Comparison of ENCODE assay signal across 13 cellular contexts in genomic region chr7:13980474-13980873, GRCh38. TPM values are rescaled to one million over a fixed set of nuclear protein-coding genes. Genes with fewer than 3 reads are reported as not detected.
DNase-seq lines count a peak whose midpoint lies in the region; ATAC-seq, FAIRE-seq and TF ChIP-seq lines count a peak whose summit lies in the region.
"Had no signal": no experiment of that assay in that cellular context is flagged by ENCODE, and none has a peak within 500 bp of the region (broad histone marks: within the 10 kb centered on the region; RNA-seq: fewer than 3 reads in every experiment).

No MANE protein-coding gene starts in this region.

- H3K9me3 ChIP-seq in OCI-LY1 (ENCODE audit: low read length) (no peaks in the 10 kb centered on the region), endodermal cell (ENCODE audit: control insufficient read depth, low read length) (no peaks in the 10 kb centered on the region)
- H3K9me3 ChIP-seq: gastrocnemius medialis, uterus had no signal

- H3K9ac ChIP-seq in OCI-LY1 (ENCODE audit: low read length) (no peak overlapping the region), endodermal cell (ENCODE audit: extremely low read depth, low read length, poor library complexity, severe bottlenecking) (no peak overlapping the region)
- H3K9ac ChIP-seq: KMS-11 had no signal

- H3K4me3 Mint-ChIP-seq in endodermal cell (no peak overlapping the region), nephron (peak overlapping the region in 2 of 3 experiments; percentile 3 to 22)
- H3K4me3 Mint-ChIP-seq: activated naive CD8-positive, alpha-beta T cell treated with anti-CD3 and anti-CD28 coated beads, Interleukin-2, amount 10 ng/mL, durations not matched to agents 7 days and 5 days had no signal

- H3K4me3 ChIP-seq in OCI-LY1 (ENCODE audit: low read depth, low read length, poor library complexity, severe bottlenecking) = no peak overlapping the region
- no peak overlapping the region for H3K4me3 ChIP-seq in endodermal cell (ENCODE audit: low read length)
- H3K4me3 ChIP-seq: gastrocnemius medialis, uterus had no signal

- no peaks in the 10 kb centered on the region for H3K36me3 ChIP-seq in OCI-LY1 (ENCODE audit: insufficient read depth, low read length)
- H3K36me3 ChIP-seq in endodermal cell (ENCODE audit: control insufficient read depth, insufficient read depth, low read length) = no peaks in the 10 kb centered on the region
- H3K36me3 ChIP-seq: gastrocnemius medialis, uterus had no signal

- no peaks in the 10 kb centered on the region for H4K20me1 ChIP-seq in OCI-LY1 (ENCODE audit: insufficient read depth, low read length)

- peaks cover 12% of the 10 kb centered on the region for H3K36me3 Mint-ChIP-seq in endodermal cell (ENCODE audit: low read depth)
- H3K36me3 Mint-ChIP-seq in nephron (ENCODE audit: low read depth) = peaks cover 9% of the 10 kb centered on the region
- H3K36me3 Mint-ChIP-seq: activated naive CD8-positive, alpha-beta T cell treated with anti-CD3 and anti-CD28 coated beads, Interleukin-2, amount 10 ng/mL, durations not matched to agents 7 days and 5 days had no signal

- DNase-seq in ACHN (peak; percentile 14), endodermal cell (no peak), pons (ENCODE audit: low spot score) (no peak), GM12891 (ENCODE audit: insufficient read length, low spot score) (no peak)
- DNase-seq in stimulated activated CD4-positive, alpha-beta T cell treated with anti-CD3 and anti-CD28 coated beads, Interleukin-12 subunit alpha, Interleukin-12 subunit beta, amount 100 ng/mL, for 4 hours = no peak
- DNase-seq: activated naive CD8-positive, alpha-beta T cell treated with anti-CD3 and anti-CD28 coated beads, Interleukin-2, amount 10 ng/mL, durations not matched to agents 7 days and 5 days; NCI-H1694 had no signal

- no peak for ATAC-seq in GM18907 (IDR thresholded peaks at IDR 0.05; ENCODE audit: unreplicated experiment)

- H3K79me2 ChIP-seq in OCI-LY1 (ENCODE audit: insufficient read depth, low read length) = no peaks in the 10 kb centered on the region

- no peak for TF ChIP-seq POLR2A in GM12891 (IDR thresholded peaks at IDR 0.05; ENCODE audit: low read depth, low read length)

- H3K9me2 ChIP-seq in OCI-LY1 (ENCODE audit: low read depth, low read length) = no peaks in the 10 kb centered on the region

- no peaks in the 10 kb centered on the region for H3F3A ChIP-seq in OCI-LY1 (ENCODE audit: insufficient read depth, low read length)

- FAIRE-seq in GM12891 (lab: Jason Lieb, UNC) = no peak

- H3K27me3 ChIP-seq in OCI-LY1 (ENCODE audit: insufficient read depth, low read length) = no peaks in the 10 kb centered on the region
- no peaks in the 10 kb centered on the region for H3K27me3 ChIP-seq in endodermal cell (ENCODE audit: control insufficient read depth, insufficient read depth, low read length, poor library complexity, severe bottlenecking)
- H3K27me3 ChIP-seq: uterus had no signal

- H3K4me1 ChIP-seq in OCI-LY1 (ENCODE audit: insufficient read depth, low read length, severe bottlenecking) (peaks cover 93% of the 10 kb centered on the region), endodermal cell (ENCODE audit: control insufficient read depth, insufficient read depth, low read length) (no peaks in the 10 kb centered on the region)
- H3K4me1 ChIP-seq: gastrocnemius medialis, uterus had no signal

- H3K27ac Mint-ChIP-seq in endodermal cell (peak overlapping the region; percentile 25), nephron (peak overlapping the region; percentile 32 to 69 (median 56))
- H3K27ac Mint-ChIP-seq: activated naive CD8-positive, alpha-beta T cell treated with anti-CD3 and anti-CD28 coated beads, Interleukin-2, amount 10 ng/mL, durations not matched to agents 7 days and 5 days had no signal

- TF ChIP-seq CTCF in OCI-LY1 (IDR thresholded peaks at IDR 0.05; ENCODE audit: low read length) = no peak
- no peak for TF ChIP-seq CTCF in endodermal cell (conservative IDR thresholded peaks at IDR 0.05)
- TF ChIP-seq CTCF in nephron (IDR thresholded peaks at IDR 0.05; ENCODE audit: unreplicated experiment in 3 of 3) = no peak

- no peaks in the 10 kb centered on the region for H3K9me3 Mint-ChIP-seq in endodermal cell
- no peaks in the 10 kb centered on the region for H3K9me3 Mint-ChIP-seq in nephron

- no peak overlapping the region for H3K27ac ChIP-seq in OCI-LY1 (ENCODE audit: low read depth, low read length, poor library complexity, severe bottlenecking)
- no peak overlapping the region for H3K27ac ChIP-seq in endodermal cell (ENCODE audit: low read depth, low read length)
- H3K27ac ChIP-seq: gastrocnemius medialis, KMS-11 had no signal

- H2AFZ ChIP-seq in OCI-LY1 (ENCODE audit: low read length) = no peak overlapping the region

- H3K4me1 Mint-ChIP-seq in endodermal cell = peaks cover 38% of the 10 kb centered on the region
- H3K4me1 Mint-ChIP-seq in nephron = peaks cover 24% of the 10 kb centered on the region
- H3K4me1 Mint-ChIP-seq: activated naive CD8-positive, alpha-beta T cell treated with anti-CD3 and anti-CD28 coated beads, Interleukin-2, amount 10 ng/mL, durations not matched to agents 7 days and 5 days had no signal

- in situ Hi-C loops in ACHN (cut with HindIII; ENCODE audit: low pct_ligation_motif_present, low pct_unique_long_range_greater_than_20kb, low sequenced_read_pairs) = no loop called here

- 0 out of 2 replicates have a peak overlapping the region, but pooled peaks have one; percentile 11 for H3K4me2 ChIP-seq in OCI-LY1 (ENCODE audit: low read length)
- H3K4me2 ChIP-seq: KMS-11 had no signal

- H3K27me3 Mint-ChIP-seq in endodermal cell (ENCODE audit: insufficient read depth) (no peaks in the 10 kb centered on the region), nephron (ENCODE audit: low read depth) (no peaks in the 10 kb centered on the region)

- 70 to 80% methylated on average over 3 to 5 of the region's 5 CpGs for WGBS in endodermal cell (ENCODE audit: insufficient coverage in 1 of 2, insufficient read length in 1 of 2), 2 experiments

TF ChIP-seq in GM12891, 5 proteins besides CTCF, POLR2A, EP300 and RAD21:
- no peak for TF ChIP-seq SPI1 (IDR thresholded peaks at IDR 0.05; ENCODE audit: low read depth, low read length)
- TF ChIP-seq POLR2AphosphoS5 (IDR thresholded peaks at IDR 0.05; ENCODE audit: low read depth, low read length) = no peak
- TF ChIP-seq PAX5 (IDR thresholded peaks at IDR 0.05; ENCODE audit: insufficient read depth, low read length, severe bottlenecking) = no peak
- TF ChIP-seq POU2F2 (IDR thresholded peaks at IDR 0.05; ENCODE audit: low read depth, low read length) = no peak
- TF ChIP-seq TAF1 (IDR thresholded peaks at IDR 0.05; ENCODE audit: low read depth, low read length) = no peak

RNA-seq across cellular contexts. Expression of gene ETV1, which starts 9.0 kb away (rescaled TPM):
- total RNA-seq in endodermal cell = 10 to 100 TPM; 15.8 to 31.2 TPM
- 43.7 TPM for polyA plus RNA-seq in endodermal cell (2013, experiment 1 of 2)
- polyA plus RNA-seq in endodermal cell (2013, experiment 2 of 2) = 49.3 TPM
- polyA plus RNA-seq in GM12891 (2012; ENCODE audit: low read depth, missing spikeins) = not detected
